ENCODE assay signal across 18 cellular contexts in the genomic region with DNA sequence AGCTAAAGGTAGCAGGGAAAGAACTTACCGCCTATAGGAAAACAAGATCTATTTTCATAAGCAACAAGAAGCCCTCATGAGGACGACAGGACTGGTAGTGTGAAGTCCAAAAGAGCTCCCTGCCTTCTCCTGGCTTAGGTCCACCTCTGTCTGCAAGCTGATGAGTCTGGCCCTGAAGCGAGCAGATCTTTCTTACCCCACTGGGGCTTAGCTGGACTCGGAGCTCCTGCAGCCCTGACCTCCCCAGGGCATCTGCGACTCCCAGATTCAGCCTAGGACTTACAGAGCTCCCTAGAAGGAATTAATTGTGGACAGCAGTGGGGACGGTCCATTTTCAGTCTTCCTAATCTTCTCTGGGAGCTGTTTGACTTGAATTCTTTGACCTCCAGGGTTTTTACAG. TPM values are rescaled to one million over a fixed set of nuclear protein-coding genes. Genes with fewer than 3 reads are reported as not detected.
DNase-seq lines count a peak whose midpoint lies in the region; ATAC-seq and TF ChIP-seq lines count a peak whose summit lies in the region.
"Had no signal": no experiment of that assay in that cellular context is flagged by ENCODE, and none has a peak within 500 bp of the region (broad histone marks: within the 10 kb centered on the region; RNA-seq: fewer than 3 reads in every experiment).

No MANE protein-coding gene starts in this region.

- no peak overlapping the region for H4K8ac ChIP-seq in mesenchymal stem cell (ENCODE audit: low read length)

- no peak overlapping the region for H2BK12ac ChIP-seq in mesenchymal stem cell (ENCODE audit: low read length in 2 of 2)

- H3K14ac ChIP-seq in mesenchymal stem cell (ENCODE audit: low read length in 2 of 2), result no peak overlapping the region

- H3K36me3 ChIP-seq in heart right ventricle (no peaks in the 10 kb centered on the region), adipocyte (ENCODE audit: control insufficient read depth, insufficient read depth, low read length, severe bottlenecking) (no peaks in the 10 kb centered on the region), mesenchymal stem cell (ENCODE audit: control insufficient read depth in 1 of 2, insufficient read depth in 2 of 2, low read depth in 1 of 2, low read length in 2 of 2) (no peaks in the 10 kb centered on the region), spleen (no peaks in the 10 kb centered on the region), A673 (ENCODE audit: insufficient read depth, low read length, poor library complexity, severe bottlenecking) (no peaks in the 10 kb centered on the region), OCI-LY7 (ENCODE audit: insufficient read depth, low read length) (no peaks in the 10 kb centered on the region)
- H3K36me3 ChIP-seq: BLaER1 treated with 17β-estradiol and CSF1 and Interleukin-3, amounts not matched to agents 10 nM and 100 nM; SJCRH30 had no signal

- no peak for ATAC-seq in heart right ventricle
- no peak for ATAC-seq in Right ventricle myocardium superior (ENCODE audit: poor library complexity)
- ATAC-seq: CD8-positive, alpha-beta T cell had no signal

- WGBS in heart right ventricle, 2 donors, result 64 to 66% methylated on average over 6 of the region's 6 CpGs
- WGBS in mesenchymal stem cell, result 93% methylated on average over 6 of the region's 6 CpGs
- 67 to 88% (median 79%) methylated on average over 6 of the region's 6 CpGs for WGBS in spleen, 5 donors

- CTCF ChIA-PET in A673 (lab: Charles Lee) (no interaction called here), OCI-LY7 (lab: Charles Lee; ENCODE audit: unreplicated experiment) (no interaction called here)

- H4K20me1 ChIP-seq in OCI-LY7 (ENCODE audit: insufficient read depth, low read length), result no peaks in the 10 kb centered on the region
- H4K20me1 ChIP-seq: BLaER1 treated with 17β-estradiol and CSF1 and Interleukin-3, amounts not matched to agents 10 nM and 100 nM had no signal

- no peak overlapping the region for H3K18ac ChIP-seq in mesenchymal stem cell (ENCODE audit: low read depth in 1 of 2, low read length in 2 of 2)

- H3K27me3 ChIP-seq in heart right ventricle (no peaks in the 10 kb centered on the region), adipocyte (replicated peaks; ENCODE audit: control insufficient read depth, insufficient read depth, low read length) (no peaks in the 10 kb centered on the region), mesenchymal stem cell (ENCODE audit: control insufficient read depth in 1 of 2, insufficient read depth in 1 of 2, low read length in 2 of 2) (no peaks in the 10 kb centered on the region), spleen (replicated peaks in 1 of 7) (no peaks in the 10 kb centered on the region), A673 (replicated peaks; ENCODE audit: insufficient read depth, low read depth, low read length, poor library complexity) (no peaks in the 10 kb centered on the region)
- H3K27me3 ChIP-seq: BLaER1 treated with 17β-estradiol and CSF1 and Interleukin-3, amounts not matched to agents 10 nM and 100 nM; SJCRH30 had no signal

- H3K4me3 ChIP-seq in heart right ventricle, result no peak overlapping the region
- no peak overlapping the region for H3K4me3 ChIP-seq in adipocyte (ENCODE audit: low read length)
- no peak overlapping the region for H3K4me3 ChIP-seq in mesenchymal stem cell (ENCODE audit: insufficient read depth in 1 of 2, low read depth in 1 of 2, low read length in 2 of 2)
- no peak overlapping the region for H3K4me3 ChIP-seq in spleen
- H3K4me3 ChIP-seq in A673 (ENCODE audit: low read depth, low read length, poor library complexity, severe bottlenecking), result no peak overlapping the region
- no peak overlapping the region for H3K4me3 ChIP-seq in OCI-LY7 (ENCODE audit: low read depth, low read length, poor library complexity, severe bottlenecking)
- H3K4me3 ChIP-seq: BLaER1 treated with 17β-estradiol and CSF1 and Interleukin-3, amounts not matched to agents 10 nM and 100 nM; SJCRH30 had no signal

- H3K27ac ChIP-seq in heart right ventricle (peak overlapping the region in 9 of 10 donors; percentile 15 to 60 (median 29)), mesenchymal stem cell (ENCODE audit: low read length, poor library complexity, severe bottlenecking) (no peak overlapping the region), spleen (peak overlapping the region in 7 of 8 donors; percentile 16 to 88 (median 54)), A673 (ENCODE audit: low read depth, low read length, poor library complexity, severe bottlenecking) (no peak overlapping the region), OCI-LY7 (ENCODE audit: low read depth, low read length, poor library complexity, severe bottlenecking) (no peak overlapping the region)
- H3K27ac ChIP-seq: BLaER1 treated with 17β-estradiol and CSF1 and Interleukin-3, amounts not matched to agents 10 nM and 100 nM; SJCRH30 had no signal

- H3K4me2 ChIP-seq in mesenchymal stem cell (ENCODE audit: low read length, poor library complexity, severe bottlenecking) (no peak overlapping the region), OCI-LY7 (ENCODE audit: low read length) (no peak overlapping the region)
- H3K4me2 ChIP-seq: BLaER1 treated with 17β-estradiol and CSF1 and Interleukin-3, amounts not matched to agents 10 nM and 100 nM had no signal

- TF ChIP-seq CTCF in heart right ventricle (IDR thresholded peaks at IDR 0.05) (no peak), spleen (IDR thresholded peaks at IDR 0.05 in 8 of 11, conservative IDR thresholded peaks at IDR 0.05 in 3 of 11) (no peak), A673 (conservative IDR thresholded peaks at IDR 0.05; ENCODE audit: low read depth, low read length) (no peak), OCI-LY7 (conservative IDR thresholded peaks at IDR 0.05; ENCODE audit: low read length) (no peak)

- no peak overlapping the region for H2BK120ac ChIP-seq in mesenchymal stem cell (ENCODE audit: low read depth, low read length)

- no peak overlapping the region for H4K91ac ChIP-seq in mesenchymal stem cell (ENCODE audit: low read length)

- H3K79me1 ChIP-seq in mesenchymal stem cell (replicated peaks; ENCODE audit: low read length, poor library complexity, severe bottlenecking), result no peaks in the 10 kb centered on the region

- BruUV-seq in A673 (replicated peaks; lab: Mats Ljungman, UMichigan) (no TSS peak), OCI-LY7 (replicated peaks; lab: Mats Ljungman, UMichigan) (no TSS peak)

- peaks cover 0 to 24% (median 7%) of the 10 kb centered on the region in 9 donors for H3K4me1 ChIP-seq in heart right ventricle
- H3K4me1 ChIP-seq in adipocyte (ENCODE audit: control insufficient read depth, insufficient read depth, low read length), result peaks cover 49% of the 10 kb centered on the region
- peaks cover 9% of the 10 kb centered on the region for H3K4me1 ChIP-seq in mesenchymal stem cell (ENCODE audit: control insufficient read depth, insufficient read depth, low read depth, low read length)
- peaks cover 0 to 15% (median 8%) of the 10 kb centered on the region in 6 donors for H3K4me1 ChIP-seq in spleen
- no peaks in the 10 kb centered on the region for H3K4me1 ChIP-seq in A673 (ENCODE audit: insufficient read depth, low read length, poor library complexity, severe bottlenecking)
- no peaks in the 10 kb centered on the region for H3K4me1 ChIP-seq in OCI-LY7 (ENCODE audit: insufficient read depth, low read length, poor library complexity, severe bottlenecking)

- H3K9ac ChIP-seq in adipocyte (ENCODE audit: low read length), result peak overlapping the region; percentile 65
- H3K9ac ChIP-seq in mesenchymal stem cell (ENCODE audit: low read length), result peak overlapping the region; percentile 70
- H3K9ac ChIP-seq: BLaER1 treated with 17β-estradiol and CSF1 and Interleukin-3, amounts not matched to agents 10 nM and 100 nM had no signal

- no peak overlapping the region for H2AK5ac ChIP-seq in mesenchymal stem cell (ENCODE audit: low read length, severe bottlenecking)

- H3K4ac ChIP-seq in mesenchymal stem cell (ENCODE audit: low read depth in 1 of 2, low read length in 2 of 2), result no peak overlapping the region

- H3K9me2 ChIP-seq in OCI-LY7 (ENCODE audit: insufficient read depth, low read length), result no peaks in the 10 kb centered on the region

- DNase-seq in heart right ventricle (no peak), Right ventricle myocardium superior (no peak), adipocyte (ENCODE audit: low read depth) (no peak), mesenchymal stem cell (no peak), spleen (no peak), mucosa of gallbladder (ENCODE audit: low spot score) (no peak), A673 (ENCODE audit: low spot score) (no peak), OCI-LY7 (ENCODE audit: low spot score) (no peak)
- DNase-seq: 8988T; CD8-positive, alpha-beta T cell; KBM-7; NCI-H1105; NCI-H2081 treated with DMSO at 0.1 percent for 48 hours; NCI-H510A; NCI-H748 treated with DMSO at 0.1 percent for 48 hours; NK-92 treated with Interleukin-12 subunit alpha and Interleukin-12 subunit beta, amount 100 ng/mL, for 24 hours; SJCRH30 had no signal

- H3K79me2 ChIP-seq in OCI-LY7 (ENCODE audit: insufficient read depth, low read depth, low read length), result no peaks in the 10 kb centered on the region

- H3K23ac ChIP-seq in mesenchymal stem cell (ENCODE audit: low read length in 2 of 2), result no peak overlapping the region

- no peak for TF ChIP-seq POLR2A in spleen (IDR thresholded peaks at IDR 0.05)

- H2BK5ac ChIP-seq in mesenchymal stem cell (ENCODE audit: low read depth, low read length, poor library complexity, severe bottlenecking), result no peak overlapping the region

- peak overlapping the region; percentile 54 for H2BK15ac ChIP-seq in mesenchymal stem cell (ENCODE audit: low read depth, poor library complexity, severe bottlenecking)

- intact Hi-C loops in heart right ventricle (cut with DNase I), result no loop called here
- intact Hi-C loops in Right ventricle myocardium superior (cut with DNase I), result no loop called here
- intact Hi-C loops in spleen (cut with DNase I; ENCODE audit: low total_unique reads), result no loop called here
- intact Hi-C loops in A673 (cut with micrococcal nuclease; ENCODE audit: unreplicated experiment), result no loop called here
- intact Hi-C loops in OCI-LY7 (cut with micrococcal nuclease; ENCODE audit: unreplicated experiment), result no loop called here

- H2AFZ ChIP-seq in mesenchymal stem cell (ENCODE audit: low read depth, low read length), result no peak overlapping the region
- no peak overlapping the region for H2AFZ ChIP-seq in OCI-LY7 (ENCODE audit: low read length)

- peaks cover 0 to 17% (median 7%) of the 10 kb centered on the region in 11 donors for H3K9me3 ChIP-seq in heart right ventricle
- H3K9me3 ChIP-seq in adipocyte (ENCODE audit: control insufficient read depth, low read length), result peaks cover 8% of the 10 kb centered on the region
- H3K9me3 ChIP-seq in mesenchymal stem cell (ENCODE audit: control insufficient read depth, low read length), result peaks cover 9% of the 10 kb centered on the region
- peaks cover 0 to 26% (median 23%) of the 10 kb centered on the region in 8 donors for H3K9me3 ChIP-seq in spleen
- no peaks in the 10 kb centered on the region for H3K9me3 ChIP-seq in A673 (ENCODE audit: low read depth, low read length, poor library complexity, severe bottlenecking)
- peaks cover 6% of the 10 kb centered on the region; the same call in 1 of the 2 replicates for H3K9me3 ChIP-seq in OCI-LY7 (ENCODE audit: low read length)

- POLR2A ChIA-PET in A673 (lab: Charles Lee; ENCODE audit: low non-redundant PET), result no interaction called here
- POLR2A ChIA-PET in OCI-LY7 (lab: Charles Lee), result interaction anchor here (0.5 kb wide), 1 partner anchor 657 kb away, joined by 3 read pairs; no protein-coding TSS in a partner anchor

RNA-seq across cellular contexts. Expression of a gene that starts 53.7 kb away (rescaled TPM):
- total RNA-seq in heart right ventricle, result 10 to 100 TPM; 47.8 to 88.4 (median 54.0) TPM
- 10 to 100 TPM; 13.2 to 53.4 TPM for polyA plus RNA-seq in heart right ventricle
- 57.1 TPM for total RNA-seq in Right ventricle myocardium superior
- 212 TPM for polyA plus RNA-seq in mesenchymal stem cell (2013, experiment 1 of 2)
- polyA plus RNA-seq in mesenchymal stem cell (2013, experiment 2 of 2), result 217 TPM
- 100 to 1,000 TPM in 1 of 7 donors, 10 to 100 TPM in 6; 53.4 to 112 (median 70.9) TPM for total RNA-seq in spleen
- 10 to 100 TPM; 10.3 to 22.3 (median 14.0) TPM for polyA plus RNA-seq in spleen
- 78.9 TPM for total RNA-seq in mucosa of gallbladder
- 90.5 and 101 TPM in 2 replicates for total RNA-seq in A673 (2021)
- 55.7 and 64.2 TPM in 2 replicates for total RNA-seq in OCI-LY7 (2014; rRNA removed; shearing (Covaris generic))
- total RNA-seq in OCI-LY7 (2022), result 72.5 and 75.2 TPM in 2 replicates

Comparison
In these comparisons a context has a peak if more than half of its experiments do, and no peak if none do; other contexts are left out.
1. H3K27ac ChIP-seq: peak in heart right ventricle (9 of 10) and spleen (7 of 8); none in mesenchymal stem cell (single experiment), A673 (single experiment) and OCI-LY7 (single experiment).